In the genomic region with DNA sequence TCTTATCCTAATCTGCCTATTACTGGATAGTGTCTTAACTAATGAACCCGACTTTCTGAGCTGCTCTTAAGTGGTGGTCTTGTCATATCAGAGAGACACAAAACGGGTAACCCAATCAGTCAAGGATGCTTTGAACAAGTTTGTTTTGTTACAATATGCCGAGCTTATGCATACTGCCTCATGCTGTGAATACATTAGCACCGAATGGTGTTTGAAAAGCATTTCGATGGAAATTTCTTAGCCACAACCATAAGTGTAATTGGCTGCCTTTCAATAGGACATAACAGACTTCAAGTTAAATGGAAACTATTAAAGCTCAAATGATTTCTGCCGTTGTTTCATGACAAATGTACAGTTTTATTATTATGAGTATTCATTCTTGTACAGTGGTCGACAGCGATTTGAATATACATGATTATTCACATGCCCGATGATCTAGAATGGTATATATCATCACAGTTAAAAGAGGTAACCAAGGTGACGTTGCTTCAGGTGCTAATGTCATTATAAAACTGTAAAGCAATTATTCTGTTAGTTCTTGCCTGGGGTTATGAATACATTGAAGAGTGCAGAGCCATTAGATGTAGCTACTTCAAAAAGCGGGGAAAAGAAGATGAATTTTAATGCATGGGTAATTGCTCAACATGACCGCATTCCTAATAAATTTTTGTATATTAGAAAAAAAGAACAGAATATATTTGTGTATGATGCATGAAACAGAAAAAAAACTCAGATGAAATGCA, we compare ENCODE assay signal across 29 cellular contexts.
"Had no signal": no experiment of that assay in that cellular context is flagged by ENCODE, and none has a peak within 500 bp of the region (broad histone marks: within the 10 kb centered on the region; RNA-seq: fewer than 3 reads in every experiment).

No MANE protein-coding gene starts in this region.

- H3K9me3 Mint-ChIP-seq: activated B cell treated with CpG ODN at 0.5 μM for 24 hours; activated T-cell treated with anti-CD3 and anti-CD28 coated beads, Interleukin-2, amount 50 U/mL, for 4 hours; activated T-helper 2 cell treated with anti-CD3 and anti-CD28 coated beads, Interferon-gamma antibody, Interleukin-2, Interleukin-4, amounts not matched to agents 10 μg/mL and 5 μg/mL and 100 μg/mL, durations not matched to agents 14 hours and 24 hours and 36 hours; dendritic cell treated with granulocyte-macrophage colony-stimulating factor and Interleukin-4, amounts not matched to agents 40 ng/mL and 50 ng/mL, for 4 days; memory B cell; neural crest cell; stimulated activated effector memory CD8-positive, alpha-beta T cell treated with anti-CD3 and anti-CD28 coated beads, Interleukin-12 subunit alpha, Interleukin-12 subunit beta, amount 100 ng/mL, for 72 hours had no signal

- ATAC-seq: activated CD4-positive, alpha-beta T cell treated with anti-CD3 and anti-CD28 coated beads for 36 hours; activated T-cell treated with anti-CD3 and anti-CD28 coated beads, Interleukin-2, amount 50 U/mL, for 4 hours; heart right ventricle; left colon; mucosa of descending colon; sciatic nerve; stimulated activated effector memory CD8-positive, alpha-beta T cell treated with anti-CD3 and anti-CD28 coated beads, Interleukin-12 subunit alpha, Interleukin-12 subunit beta, amount 100 ng/mL, for 72 hours had no signal

- H3K4me1 Mint-ChIP-seq: activated B cell treated with CpG ODN at 0.5 μM for 24 hours; activated CD4-positive, alpha-beta T cell treated with anti-CD3 and anti-CD28 coated beads for 36 hours; memory B cell; stimulated activated effector memory CD8-positive, alpha-beta T cell treated with anti-CD3 and anti-CD28 coated beads, Interleukin-12 subunit alpha, Interleukin-12 subunit beta, amount 100 ng/mL, for 72 hours had no signal

- H3K27ac ChIP-seq: adrenal gland, ascending aorta, brain microvascular endothelial cell, heart right ventricle, transverse colon, uterus had no signal

- DNase-seq: activated B cell treated with CpG ODN at 0.5 μM for 24 hours; activated CD4-positive, alpha-beta T cell treated with anti-CD3 and anti-CD28 coated beads for 36 hours; activated CD4-positive, alpha-beta T cell treated with anti-CD3 and anti-CD28 coated beads, Interleukin-2, amount 50 U/mL, for 4 hours; activated CD8-positive, alpha-beta memory T cell treated with anti-CD3 and anti-CD28 coated beads for 24 hours; activated CD8-positive, alpha-beta memory T cell treated with anti-CD3 and anti-CD28 coated beads, Interleukin-2, amount 50 U/mL, for 4 hours; activated naive CD4-positive, alpha-beta T cell; activated T-cell treated with anti-CD3 and anti-CD28 coated beads, Interleukin-2, amount 50 U/mL, for 4 hours; adrenal gland; brain microvascular endothelial cell; caudate nucleus; effector CD4-positive, alpha-beta T cell; heart right ventricle; islet precursor cell; left colon; mucosa of descending colon; occipital lobe; posterior cingulate gyrus; small intestine; stimulated activated CD4-positive, alpha-beta T cell treated with anti-CD3 and anti-CD28 coated beads, Interleukin-2, amount 100 ng/mL, for 24 hours; transverse colon; uterus had no signal

- H3K36me3 Mint-ChIP-seq: activated naive CD8-positive, alpha-beta T cell; memory B cell; stimulated activated effector memory CD8-positive, alpha-beta T cell treated with anti-CD3 and anti-CD28 coated beads, Interleukin-12 subunit alpha, Interleukin-12 subunit beta, amount 100 ng/mL, for 72 hours had no signal

- H3K4me3 ChIP-seq: adrenal gland, ascending aorta, heart right ventricle, mucosa of descending colon, transverse colon, uterus had no signal

- H3K4me3 Mint-ChIP-seq: activated B cell treated with CpG ODN at 0.5 μM for 24 hours; activated CD4-positive, alpha-beta T cell treated with anti-CD3 and anti-CD28 coated beads for 36 hours; activated naive CD8-positive, alpha-beta T cell; activated T-cell treated with anti-CD3 and anti-CD28 coated beads, Interleukin-2, amount 50 U/mL, for 4 hours; dendritic cell treated with granulocyte-macrophage colony-stimulating factor and Interleukin-4, amounts not matched to agents 40 ng/mL and 50 ng/mL, for 4 days; memory B cell; neural crest cell; stimulated activated effector memory CD8-positive, alpha-beta T cell treated with anti-CD3 and anti-CD28 coated beads, Interleukin-12 subunit alpha, Interleukin-12 subunit beta, amount 100 ng/mL, for 72 hours had no signal

- H3K9me3 ChIP-seq: adrenal gland, ascending aorta, heart right ventricle, mucosa of descending colon, transverse colon, uterus had no signal

- H3K27me3 ChIP-seq: adrenal gland, ascending aorta, brain microvascular endothelial cell, heart right ventricle, transverse colon, uterus had no signal

- H3K4me1 ChIP-seq: adrenal gland, ascending aorta, heart right ventricle, transverse colon, uterus had no signal

- H3K27me3 Mint-ChIP-seq: activated B cell treated with CpG ODN at 0.5 μM for 24 hours; activated CD4-positive, alpha-beta T cell treated with anti-CD3 and anti-CD28 coated beads for 36 hours; activated naive CD8-positive, alpha-beta T cell; dendritic cell treated with granulocyte-macrophage colony-stimulating factor and Interleukin-4, amounts not matched to agents 40 ng/mL and 50 ng/mL, for 4 days had no signal

- H3K36me3 ChIP-seq: adrenal gland, ascending aorta, brain microvascular endothelial cell, transverse colon, uterus had no signal

- H3K27ac Mint-ChIP-seq: activated B cell treated with CpG ODN at 0.5 μM for 24 hours; activated CD4-positive, alpha-beta T cell treated with anti-CD3 and anti-CD28 coated beads for 36 hours; activated naive CD8-positive, alpha-beta T cell; activated T-helper 2 cell treated with anti-CD3 and anti-CD28 coated beads, Interferon-gamma antibody, Interleukin-2, Interleukin-4, amounts not matched to agents 10 μg/mL and 5 μg/mL and 100 μg/mL, durations not matched to agents 14 hours and 24 hours and 36 hours; dendritic cell treated with granulocyte-macrophage colony-stimulating factor and Interleukin-4, amounts not matched to agents 40 ng/mL and 50 ng/mL, for 4 days; memory B cell; stimulated activated effector memory CD8-positive, alpha-beta T cell treated with anti-CD3 and anti-CD28 coated beads, Interleukin-12 subunit alpha, Interleukin-12 subunit beta, amount 100 ng/mL, for 72 hours had no signal
